Comparison of ENCODE assay signal across 8 cellular contexts in the genomic region with DNA sequence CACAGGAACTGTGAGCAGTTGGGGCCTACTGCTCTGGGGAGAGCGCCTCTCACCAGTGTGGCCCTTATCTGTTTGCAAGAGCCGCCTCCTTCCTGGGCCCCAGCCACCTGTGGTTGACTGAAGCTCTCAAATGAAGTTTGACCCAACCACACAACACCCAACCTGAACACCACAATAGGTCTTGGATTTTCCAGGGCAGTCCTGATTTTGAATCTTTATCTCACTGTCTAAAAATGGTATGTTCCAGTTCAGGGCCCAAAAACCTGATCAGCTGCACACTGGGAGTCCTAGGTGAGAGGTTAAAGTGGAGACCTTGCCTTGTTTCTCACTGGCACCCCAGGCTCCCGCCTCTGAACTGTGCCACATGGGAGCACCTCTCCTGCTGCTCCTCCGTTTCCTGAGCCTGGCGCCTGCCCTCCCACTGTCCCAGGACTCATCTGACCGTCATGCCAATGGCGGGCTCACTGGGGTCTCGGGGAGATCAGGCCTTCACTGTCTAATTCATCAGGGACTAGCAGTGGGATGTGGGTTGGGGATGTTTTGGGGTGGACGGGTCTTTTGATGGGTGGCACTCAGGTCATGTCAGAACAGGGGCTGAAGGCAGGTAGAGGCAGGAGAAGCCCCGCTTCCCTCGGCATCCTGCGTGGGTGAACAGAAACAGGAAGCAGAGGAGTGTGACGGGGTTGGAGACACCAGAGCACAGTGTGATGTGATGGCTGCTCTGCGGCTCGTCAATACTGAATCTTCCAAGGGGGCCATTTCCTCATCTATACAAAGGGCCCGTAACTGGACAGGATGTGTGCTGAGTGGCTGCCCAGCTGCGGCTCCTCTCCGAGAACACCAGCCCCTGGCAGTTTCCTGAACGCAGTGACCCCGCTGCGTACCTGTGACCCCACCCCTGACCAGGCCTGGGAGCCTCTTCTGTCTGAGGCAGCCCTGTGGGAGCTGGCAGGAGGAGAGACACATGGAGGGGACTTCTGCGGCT. TPM values are rescaled to one million over a fixed set of nuclear protein-coding genes. Genes with fewer than 3 reads are reported as not detected.
DNase-seq lines count a peak whose midpoint lies in the region; ATAC-seq, FAIRE-seq and TF ChIP-seq lines count a peak whose summit lies in the region.

No MANE protein-coding gene starts in this region.

- peak overlapping the region; percentile 65 for H3K27ac ChIP-seq in BLaER1
- H3K27ac ChIP-seq in endothelial cell of umbilical vein (ENCODE audit: insufficient read depth, low read depth, low read length), result no peak overlapping the region
- no peak overlapping the region for H3K27ac ChIP-seq in aorta (ENCODE audit: low read depth in 1 of 2, low read length in 2 of 2)

- intact Hi-C loops in activated B cell treated with CpG ODN at 0.5 μM for 24 hours (cut with micrococcal nuclease), result no loop called here
- intact Hi-C loops in endothelial cell of umbilical vein (cut with micrococcal nuclease), result loop anchor here (1.0 kb wide), 1 partner anchor 17 kb away; no protein-coding TSS in a partner anchor
- intact Hi-C loops in aorta (cut with DNase I), result no loop called here

- no peak for FAIRE-seq in endothelial cell of umbilical vein (lab: Jason Lieb, UNC)

- H3K27me3 Mint-ChIP-seq in activated B cell treated with CpG ODN at 0.5 μM for 24 hours, result no peaks in the 10 kb centered on the region

- peak; percentile 79 for ATAC-seq in GM21825 (IDR thresholded peaks at IDR 0.05; ENCODE audit: unreplicated experiment)
- peak; percentile 81 for ATAC-seq in activated B cell treated with CpG ODN at 0.5 μM for 24 hours (ENCODE audit: low read depth)
- ATAC-seq in aorta (ENCODE audit: low FRiP score), result no peak

- no peaks in the 10 kb centered on the region for H3K79me2 ChIP-seq in endothelial cell of umbilical vein (ENCODE audit: control insufficient read depth, insufficient read depth, low read length)

- H2AFZ ChIP-seq in endothelial cell of umbilical vein (ENCODE audit: low read depth, low read length), result peak overlapping the region; percentile 6

- peak overlapping the region; percentile 61 for H3K27ac Mint-ChIP-seq in activated B cell treated with CpG ODN at 0.5 μM for 24 hours

- TF ChIP-seq POLR2A in endothelial cell of umbilical vein (IDR thresholded peaks at IDR 0.05; ENCODE audit: low read depth, low read length), result no peak

- TF ChIP-seq CTCF in activated B cell treated with CpG ODN at 0.5 μM for 24 hours (IDR thresholded peaks at IDR 0.05) (no peak), endothelial cell of umbilical vein (IDR thresholded peaks at IDR 0.05; ENCODE audit: extremely low read depth in 1 of 2, insufficient read depth in 1 of 2, low read depth in 1 of 2, low read length in 2 of 2) (no peak), foreskin fibroblast (IDR thresholded peaks at IDR 0.05; ENCODE audit: low read depth, low read length) (no peak)

- H3K4me3 ChIP-seq in BLaER1 (no peak overlapping the region), endothelial cell of umbilical vein (replicated peaks in 1 of 3; ENCODE audit: insufficient read depth in 1 of 3, low read depth in 1 of 3, low read length in 3 of 3) (no peak overlapping the region), foreskin fibroblast (ENCODE audit: low read depth in 1 of 2, low read length in 2 of 2) (no peak overlapping the region), aorta (ENCODE audit: low read length in 2 of 2) (no peak overlapping the region)

- H3K9me1 ChIP-seq in endothelial cell of umbilical vein (replicated peaks; ENCODE audit: control insufficient read depth, extremely low read depth, insufficient read depth, low read length), result no peaks in the 10 kb centered on the region

- H3K4me3 Mint-ChIP-seq in activated B cell treated with CpG ODN at 0.5 μM for 24 hours, result no peak overlapping the region

- CTCF ChIA-PET in activated B cell treated with CpG ODN at 0.5 μM for 24 hours (lab: Charles Lee) (no interaction called here), endothelial cell of umbilical vein (lab: Charles Lee) (interaction anchor here (1.0 to 2.0 kb wide), 2 partner anchors 16 to 172 kb away, joined by 4 to 7 read pairs; no protein-coding TSS in a partner anchor)

- H3K9me3 ChIP-seq in BLaER1 (no peaks in the 10 kb centered on the region), endothelial cell of umbilical vein (replicated peaks; ENCODE audit: control insufficient read depth, insufficient read depth, low read length) (no peaks in the 10 kb centered on the region), aorta (ENCODE audit: control insufficient read depth, low read length) (no peaks in the 10 kb centered on the region)

- H3K36me3 ChIP-seq in BLaER1 (no peaks in the 10 kb centered on the region), endothelial cell of umbilical vein (ENCODE audit: control insufficient read depth in 2 of 2, extremely low read depth in 1 of 2, insufficient read depth in 2 of 2, low read length in 2 of 2) (no peaks in the 10 kb centered on the region), aorta (ENCODE audit: control insufficient read depth in 1 of 2, insufficient read depth in 2 of 2, low read length in 1 of 2) (no peaks in the 10 kb centered on the region)

- H4K20me1 ChIP-seq in BLaER1 (no peaks in the 10 kb centered on the region), endothelial cell of umbilical vein (replicated peaks; ENCODE audit: control insufficient read depth, extremely low read depth, insufficient read depth, low read length) (no peaks in the 10 kb centered on the region)

- H3K9me3 Mint-ChIP-seq in activated B cell treated with CpG ODN at 0.5 μM for 24 hours, result no peaks in the 10 kb centered on the region

- dilution Hi-C loops in endothelial cell of umbilical vein (cut with MboI; ENCODE audit: extremely low pct_ligation_motif_present, low sequenced_read_pairs), result no loop called here

- H3K9ac ChIP-seq in BLaER1 (no peak overlapping the region), endothelial cell of umbilical vein (replicated peaks; ENCODE audit: extremely low read depth, insufficient read depth, low read length) (no peak overlapping the region)

- WGBS in aorta, 2 donors, result 90 to 93% methylated on average over 21 to 22 of the region's 22 CpGs

- POLR2A ChIA-PET in activated B cell treated with CpG ODN at 0.5 μM for 24 hours (lab: Charles Lee) (no interaction called here), endothelial cell of umbilical vein (lab: Charles Lee) (no interaction called here)

- BruUV-seq in endothelial cell of umbilical vein (replicated peaks; lab: Mats Ljungman, UMichigan), result no TSS peak

- H3K36me3 Mint-ChIP-seq in activated B cell treated with CpG ODN at 0.5 μM for 24 hours (ENCODE audit: low read depth), result no peaks in the 10 kb centered on the region

- no peaks in the 10 kb centered on the region for H3K27me3 ChIP-seq in BLaER1
- no peaks in the 10 kb centered on the region for H3K27me3 ChIP-seq in endothelial cell of umbilical vein (ENCODE audit: control insufficient read depth in 2 of 2, insufficient read depth in 2 of 2, low read length in 2 of 2)
- H3K27me3 ChIP-seq in aorta (ENCODE audit: control insufficient read depth in 1 of 2, insufficient read depth in 2 of 2, low read length in 1 of 2), result no peaks in the 10 kb centered on the region

- H3K4me1 ChIP-seq in BLaER1, result peaks cover 20% of the 10 kb centered on the region
- peaks cover 15% of the 10 kb centered on the region for H3K4me1 ChIP-seq in endothelial cell of umbilical vein (ENCODE audit: control insufficient read depth, extremely low read depth, insufficient read depth, low read length)
- no peaks in the 10 kb centered on the region for H3K4me1 ChIP-seq in aorta (ENCODE audit: control insufficient read depth in 1 of 2, insufficient read depth in 2 of 2, low read length in 2 of 2)

- peak overlapping the region; percentile 60 for H3K4me2 ChIP-seq in BLaER1
- H3K4me2 ChIP-seq in endothelial cell of umbilical vein (ENCODE audit: insufficient read depth, low read length), result no peak overlapping the region

- peaks cover 14% of the 10 kb centered on the region for H3K4me1 Mint-ChIP-seq in activated B cell treated with CpG ODN at 0.5 μM for 24 hours

- DNase-seq in activated B cell treated with CpG ODN at 0.5 μM for 24 hours, result no peak
- peak; percentile 36 for DNase-seq in endothelial cell of umbilical vein (ENCODE audit: low read depth, low spot score)
- DNase-seq in stimulated activated CD8-positive, alpha-beta memory T cell treated with anti-CD3 and anti-CD28 coated beads, Interleukin-7, amount 100 ng/mL, for 24 hours (ENCODE audit: low read depth), result peak; percentile 18
- DNase-seq in putamen (ENCODE audit: low spot score), result no peak
- no peak for DNase-seq in foreskin fibroblast
- DNase-seq in aorta, result no peak

TF ChIP-seq in endothelial cell of umbilical vein, 7 proteins besides CTCF, POLR2A, EP300 and RAD21:
- TF ChIP-seq POLR2AphosphoS5 (IDR thresholded peaks at IDR 0.05; ENCODE audit: insufficient read depth, low read depth, low read length) (no peak), MYC (IDR thresholded peaks at IDR 0.05; ENCODE audit: low read depth, low read length) (no peak), EZH2 (IDR thresholded peaks at IDR 0.05; ENCODE audit: borderline replicate concordance, low read depth, low read length, severe bottlenecking) (no peak), FOS (IDR thresholded peaks at IDR 0.05; ENCODE audit: borderline replicate concordance, insufficient read depth, low read length) (no peak), JUN (IDR thresholded peaks at IDR 0.05; ENCODE audit: borderline replicate concordance, insufficient read depth, insufficient read length, low read depth) (no peak), MAX (IDR thresholded peaks at IDR 0.05; ENCODE audit: insufficient read depth, insufficient read length) (no peak), GATA2 (IDR thresholded peaks at IDR 0.05; ENCODE audit: insufficient read depth, insufficient read length, low read depth, low read length) (no peak)

RNA-seq across cellular contexts. Expression of gene ITPKB, which starts 59.6 kb away (rescaled TPM):
- total RNA-seq in activated B cell treated with CpG ODN at 0.5 μM for 24 hours (88.5 and 97.3 TPM in 2 replicates), endothelial cell of umbilical vein (34.8 and 37.2 TPM in 2 replicates), aorta (10 to 100 TPM; 16.8 to 31.8 TPM)
- polyA plus RNA-seq in endothelial cell of umbilical vein (7.2 and 7.7 TPM in 2 replicates), aorta (1 to 10 TPM; 2.1 to 6.6 TPM)
- polyA plus RNA-seq in endothelial cell of umbilical vein (2011; cell fraction: cytosol; rRNA removed), result 5.2 and 6.4 TPM in 2 replicates
- polyA plus RNA-seq in endothelial cell of umbilical vein (2011; cell fraction: nucleus; rRNA removed), result 16.7 and 18.5 TPM in 2 replicates
- polyA plus RNA-seq in endothelial cell of umbilical vein (2012), result 8.2 and 9.9 TPM in 2 replicates
- polyA minus RNA-seq in endothelial cell of umbilical vein, result 18.9 and 21.7 TPM in 2 replicates
- 0.20 TPM for polyA minus RNA-seq in endothelial cell of umbilical vein (2011; cell fraction: cytosol; rRNA and poly(A)+ RNA removed)
- 23.3 and 33.6 TPM in 2 replicates for polyA minus RNA-seq in endothelial cell of umbilical vein (2011; cell fraction: nucleus; rRNA and poly(A)+ RNA removed)

Comparison
In these comparisons a context has a peak if more than half of its experiments do, and no peak if none do; other contexts are left out.
1. DNase-seq: peak in endothelial cell of umbilical vein (single experiment) and stimulated activated CD8-positive, alpha-beta memory T cell treated with anti-CD3 and anti-CD28 coated beads, Interleukin-7, amount 100 ng/mL, for 24 hours (single experiment); none in activated B cell treated with CpG ODN at 0.5 μM for 24 hours (single experiment), putamen (single experiment), foreskin fibroblast (0 of 2) and aorta (0 of 2).